In genomic region chr2:120669121-120669952, GRCh38 we compare ENCODE assay signal across 9 cellular contexts.
DNase-seq lines count a peak whose midpoint lies in the region; TF ChIP-seq lines count a peak whose summit lies in the region.
"Had no signal": no experiment of that assay in that cellular context is flagged by ENCODE, and none has a peak within 500 bp of the region (broad histone marks: within the 10 kb centered on the region; RNA-seq: fewer than 3 reads in every experiment).

No MANE protein-coding gene starts in this region.

- H3K27ac ChIP-seq in sigmoid colon, result no peak overlapping the region
- H3K27ac ChIP-seq: KMS-11 had no signal

- WGBS in sigmoid colon, 2 donors, result 5 to 21% methylated on average over 23 of the region's 23 CpGs

- H3K4me1 ChIP-seq in sigmoid colon, result no peaks in the 10 kb centered on the region

- H3K36me3 ChIP-seq in sigmoid colon, result no peaks in the 10 kb centered on the region

- POLR2A ChIA-PET in HEK293T (lab: Yijun Ruan, JAX) (no interaction called here), GM10248 (lab: Yijun Ruan, JAX) (no interaction called here)

- no peak for TF ChIP-seq POLR2A in sigmoid colon (IDR thresholded peaks at IDR 0.05)

- no peak for TF ChIP-seq EP300 in sigmoid colon (IDR thresholded peaks at IDR 0.05)

- peaks cover 0 to 20% (median 16%) of the 10 kb centered on the region in 3 donors for H3K27me3 ChIP-seq in sigmoid colon

- CTCF ChIA-PET in HEK293T (lab: Yijun Ruan, JAX) (interaction anchor here (0.7 kb wide), 1 partner anchor 380 kb away, joined by 8 read pairs; no protein-coding TSS in a partner anchor), GM10248 (lab: Yijun Ruan, JAX) (interaction anchor here (0.8 to 4.6 kb wide), 2 partner anchors 11 to 411 kb away, joined by 3 to 26 read pairs; no protein-coding TSS in a partner anchor)

- DNase-seq in HEK293T (ENCODE audit: extremely low spot score) (peak; percentile 55), NCI-H82 (lab: John Stamatoyannopoulos, UW) (peak; percentile 73), fibroblast of pulmonary artery (ENCODE audit: low read depth) (peak; percentile 73), sigmoid colon (peak; percentile 61), GM10248 (ENCODE audit: extremely low spot score) (no peak), activated gamma-delta T cell treated with Interleukin-2 at 50 U/mL for 16 hours (no peak), SKM-1 (lab: John Stamatoyannopoulos, UW; ENCODE audit: unreplicated experiment) (no peak)
- no peak for DNase-seq in activated T-cell treated with anti-CD3 and anti-CD28 coated beads, Interleukin-2, amount 50 U/mL, for 1 hour

- intact Hi-C loops in sigmoid colon (cut with DNase I), result no loop called here

- TF ChIP-seq CTCF in fibroblast of pulmonary artery (IDR thresholded peaks at IDR 0.05; ENCODE audit: low read length, missing control alignments) (peak; percentile 48), sigmoid colon (IDR thresholded peaks at IDR 0.05) (no peak), GM10248 (IDR thresholded peaks at IDR 0.05; ENCODE audit: control extremely low read depth, extremely low read depth, low read depth, missing control alignments) (no peak)

- H3K9me3 ChIP-seq in sigmoid colon, result peaks cover 0 to 5% (median 4%) of the 10 kb centered on the region in 4 donors

- H3K4me3 ChIP-seq in fibroblast of pulmonary artery (replicated peaks; ENCODE audit: low read depth, low read length) (no peak overlapping the region), sigmoid colon (no peak overlapping the region)

TF ChIP-seq in HEK293T, 16 proteins besides CTCF, POLR2A, EP300 and RAD21:
- TF ChIP-seq PKNOX1 (IDR thresholded peaks at IDR 0.05), result peak; percentile 19; the same call in 1 of the 2 replicates
- no peak for TF ChIP-seq SUZ12 (IDR thresholded peaks at IDR 0.05)

Comparison
In these comparisons a context has a peak if more than half of its experiments do, and no peak if none do; other contexts are left out.
1. DNase-seq: peak in HEK293T (single experiment), NCI-H82 (single experiment), fibroblast of pulmonary artery (single experiment) and sigmoid colon (single experiment); none in GM10248 (single experiment), activated T-cell treated with anti-CD3 and anti-CD28 coated beads, Interleukin-2, amount 50 U/mL, for 1 hour (single experiment), activated gamma-delta T cell treated with Interleukin-2 at 50 U/mL for 16 hours (single experiment) and SKM-1 (single experiment).